Comparison of ENCODE assay signal across 21 cellular contexts in the genomic region with DNA sequence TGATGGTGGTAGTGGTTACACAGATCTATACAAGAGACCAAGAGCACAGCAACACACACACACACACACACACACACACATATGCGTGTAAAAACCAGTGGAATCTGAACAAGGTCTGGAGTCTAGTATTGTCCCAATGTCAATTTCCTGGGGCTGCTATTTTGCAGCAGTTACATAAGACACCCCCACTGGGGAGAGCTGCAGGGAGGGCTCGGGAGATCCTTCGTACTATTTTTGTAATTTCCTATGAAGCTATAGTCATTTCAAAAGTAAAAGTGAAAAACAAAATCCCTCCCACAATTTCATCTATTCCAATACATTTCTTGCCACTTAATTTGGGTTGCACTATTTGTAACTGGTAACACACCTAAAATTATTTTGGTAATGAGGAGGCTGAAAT.
"Had no signal": no experiment of that assay in that cellular context is flagged by ENCODE, and none has a peak within 500 bp of the region (broad histone marks: within the 10 kb centered on the region; RNA-seq: fewer than 3 reads in every experiment).

No MANE protein-coding gene starts in this region.

- H3K9me3 Mint-ChIP-seq: endodermal cell, memory B cell, mesothelial cell of epicardium, natural killer cell, neural crest cell had no signal

- DNase-seq: effector CD4-positive, alpha-beta T cell; endodermal cell; erythroblast; foreskin keratinocyte; kidney; left cardiac atrium; left ventricle myocardium inferior; lower lobe of right lung; natural killer cell; posterior cingulate gyrus; small intestine; stimulated activated CD4-positive, alpha-beta T cell treated with anti-CD3 and anti-CD28 coated beads, Interleukin-12 subunit alpha, Interleukin-12 subunit beta, amount 100 ng/mL, for 4 hours; stimulated activated naive CD4-positive, alpha-beta T cell; substantia nigra; trophoblast cell had no signal

- H3K27ac ChIP-seq: foreskin keratinocyte, hepatocyte, left ventricle myocardium inferior, lower lobe of right lung, right atrium auricular region, stomach had no signal

- H3K27ac Mint-ChIP-seq: endodermal cell, memory B cell, mesothelial cell of epicardium, natural killer cell had no signal

- H3K79me2 ChIP-seq: hepatocyte had no signal

- H3K27me3 ChIP-seq: foreskin keratinocyte, right atrium auricular region had no signal

- H2AFZ ChIP-seq: hepatocyte had no signal

- H3K36me3 ChIP-seq: left ventricle myocardium inferior, lower lobe of right lung, right atrium auricular region, stomach had no signal

- H3K4me1 ChIP-seq: foreskin keratinocyte, lower lobe of right lung, right atrium auricular region, stomach had no signal

- H3K4me3 Mint-ChIP-seq: endodermal cell, memory B cell, mesothelial cell of epicardium, natural killer cell, neural crest cell had no signal

- ATAC-seq: foreskin keratinocyte, left cardiac atrium, lower lobe of right lung, natural killer cell had no signal

- H3K4me1 Mint-ChIP-seq: memory B cell, mesothelial cell of epicardium, natural killer cell had no signal

- H3K4me2 ChIP-seq: hepatocyte had no signal

- H3K9me3 ChIP-seq: left ventricle myocardium inferior, lower lobe of right lung, right atrium auricular region, stomach had no signal

- H3K36me3 Mint-ChIP-seq: memory B cell, mesothelial cell of epicardium, natural killer cell had no signal

- H3K4me3 ChIP-seq: hepatocyte, left ventricle myocardium inferior, lower lobe of right lung, right atrium auricular region, stomach had no signal
